Comparison of ENCODE assay signal across 18 cellular contexts in genomic region chr5:107313921-107314320, GRCh38.
DNase-seq lines count a peak whose midpoint lies in the region; ATAC-seq and TF ChIP-seq lines count a peak whose summit lies in the region.
"Had no signal": no experiment of that assay in that cellular context is flagged by ENCODE, and none has a peak within 500 bp of the region (broad histone marks: within the 10 kb centered on the region; RNA-seq: fewer than 3 reads in every experiment).

No MANE protein-coding gene starts in this region.

- peaks cover 4% of the 10 kb centered on the region; the same call in 2 of the 3 replicates for H3K4me1 Mint-ChIP-seq in GM23338
- H3K4me1 Mint-ChIP-seq: CD4-positive, CD25-positive, alpha-beta regulatory T cell had no signal

- H3K4me3 ChIP-seq in GM23338: no peak overlapping the region
- H3K4me3 ChIP-seq in mammary epithelial cell (replicated peaks in 1 of 3; ENCODE audit: insufficient read depth in 1 of 3, low read depth in 2 of 3, low read length in 3 of 3): no peak overlapping the region
- H3K4me3 ChIP-seq in suprapubic skin: no peak overlapping the region
- H3K4me3 ChIP-seq in ascending aorta: no peak overlapping the region
- H3K4me3 ChIP-seq: BLaER1 had no signal

- intact Hi-C loops in left ventricle myocardium superior (cut with micrococcal nuclease) (no loop called here), Right ventricle myocardium inferior (cut with DNase I) (no loop called here), mammary epithelial cell (cut with micrococcal nuclease) (no loop called here), ascending aorta (cut with DNase I) (no loop called here)

- TF ChIP-seq POLR2A in suprapubic skin (IDR thresholded peaks at IDR 0.05): no peak

- no peaks in the 10 kb centered on the region for H3F3A ChIP-seq in GM23338 (replicated peaks; ENCODE audit: low read depth)

- no peaks in the 10 kb centered on the region for H3K9me3 Mint-ChIP-seq in GM23338

- in situ Hi-C loops in mammary epithelial cell (cut with MboI; ENCODE audit: low sequenced_read_pairs in 2 of 2): no loop called here

- H3K27ac ChIP-seq in GM23338 (ENCODE audit: low read depth) (no peak overlapping the region), mammary epithelial cell (ENCODE audit: insufficient read depth, low read depth, low read length) (no peak overlapping the region), suprapubic skin (peak overlapping the region; percentile 72), ascending aorta (no peak overlapping the region)
- H3K27ac ChIP-seq: BLaER1, C4-2B had no signal

- no peaks in the 10 kb centered on the region for H3K36me3 ChIP-seq in GM23338 (ENCODE audit: insufficient read depth)
- H3K36me3 ChIP-seq in mammary epithelial cell (ENCODE audit: insufficient read depth, low read length): no peaks in the 10 kb centered on the region
- H3K36me3 ChIP-seq in suprapubic skin: no peaks in the 10 kb centered on the region
- H3K36me3 ChIP-seq in ascending aorta: no peaks in the 10 kb centered on the region
- H3K36me3 ChIP-seq: BLaER1 had no signal

- peaks cover 3% of the 10 kb centered on the region for H3K27me3 Mint-ChIP-seq in GM23338 (ENCODE audit: insufficient read depth, low read depth, poor library complexity)
- H3K27me3 Mint-ChIP-seq: CD4-positive, CD25-positive, alpha-beta regulatory T cell had no signal

- no peaks in the 10 kb centered on the region for H3K36me3 Mint-ChIP-seq in GM23338 (ENCODE audit: low read depth)
- H3K36me3 Mint-ChIP-seq: CD4-positive, CD25-positive, alpha-beta regulatory T cell; CD8-positive, alpha-beta T cell had no signal

- H3K9ac ChIP-seq in mammary epithelial cell (ENCODE audit: insufficient read depth, low read length): no peak overlapping the region
- H3K9ac ChIP-seq: BLaER1 had no signal

- ATAC-seq in left ventricle myocardium superior (peak; percentile 47), Right ventricle myocardium inferior (no peak), GM23338 (no peak), HG02763 (IDR thresholded peaks at IDR 0.05; ENCODE audit: unreplicated experiment) (no peak)
- ATAC-seq: CD8-positive, alpha-beta T cell; HCT116 had no signal

- CTCF ChIA-PET in mammary epithelial cell (lab: Charles Lee; ENCODE audit: low non-redundant PET): no interaction called here

- no peak for TF ChIP-seq CTCF in GM23338 (conservative IDR thresholded peaks at IDR 0.05; ENCODE audit: low read depth in 2 of 2)
- TF ChIP-seq CTCF in mammary epithelial cell (conservative IDR thresholded peaks at IDR 0.05 in 1 of 2, IDR thresholded peaks at IDR 0.05 in 1 of 2; ENCODE audit: extremely low read depth in 1 of 2, insufficient read depth in 1 of 2, low read depth in 1 of 2, low read length in 2 of 2): no peak
- no peak for TF ChIP-seq CTCF in suprapubic skin (IDR thresholded peaks at IDR 0.05)
- TF ChIP-seq CTCF in ascending aorta (IDR thresholded peaks at IDR 0.05): no peak

- H3K79me2 ChIP-seq in GM23338 (replicated peaks; ENCODE audit: insufficient read depth): no peaks in the 10 kb centered on the region
- no peaks in the 10 kb centered on the region for H3K79me2 ChIP-seq in mammary epithelial cell (ENCODE audit: insufficient read depth, low read length)

- 80% methylated on average over 3 of the region's 3 CpGs for WGBS in mammary epithelial cell (ENCODE audit: low coverage, missing lambda C conversion rate)
- 77% methylated on average over 3 of the region's 3 CpGs for WGBS in suprapubic skin

- no peak overlapping the region for H3K4me3 Mint-ChIP-seq in GM23338
- H3K4me3 Mint-ChIP-seq: CD4-positive, CD25-positive, alpha-beta regulatory T cell; CD8-positive, alpha-beta T cell had no signal

- no peaks in the 10 kb centered on the region for H3K27me3 ChIP-seq in GM23338 (ENCODE audit: insufficient read depth)
- no peaks in the 10 kb centered on the region for H3K27me3 ChIP-seq in mammary epithelial cell (ENCODE audit: insufficient read depth, low read length)
- H3K27me3 ChIP-seq in suprapubic skin: no peaks in the 10 kb centered on the region
- no peaks in the 10 kb centered on the region for H3K27me3 ChIP-seq in ascending aorta
- H3K27me3 ChIP-seq: BLaER1 had no signal

- BruUV-seq in mammary epithelial cell (replicated peaks; lab: Mats Ljungman, UMichigan): no TSS peak

- H3K9me3 ChIP-seq in mammary epithelial cell (replicated peaks; ENCODE audit: insufficient read depth, low read length) (no peaks in the 10 kb centered on the region), suprapubic skin (no peaks in the 10 kb centered on the region), ascending aorta (no peaks in the 10 kb centered on the region)
- H3K9me3 ChIP-seq: BLaER1 had no signal

- no peak for DNase-seq in left ventricle myocardium superior
- DNase-seq in Right ventricle myocardium inferior (ENCODE audit: missing footprints): no peak
- DNase-seq in GM23338 (ENCODE audit: low spot score): no peak
- DNase-seq in mammary epithelial cell: no peak
- DNase-seq in suprapubic skin (ENCODE audit: low spot score in 2 of 2): no peak
- DNase-seq in HuH-7.5 (ENCODE audit: low spot score): no peak
- DNase-seq in ascending aorta (ENCODE audit: low spot score in 2 of 2): no peak
- DNase-seq: CD4-positive, CD25-positive, alpha-beta regulatory T cell; CD8-positive, alpha-beta T cell; DMS 273 treated with DMSO at 0.1 percent for 48 hours; DMS79; EL; GF-D8; H7 had no signal

- H2AFZ ChIP-seq in GM23338 (0 out of 2 replicates have a peak overlapping the region, but pooled peaks have one; percentile 52), mammary epithelial cell (ENCODE audit: low read depth, low read length) (peak overlapping the region; percentile 8)

- no peaks in the 10 kb centered on the region for H4K20me1 ChIP-seq in GM23338 (replicated peaks; ENCODE audit: insufficient read depth)
- no peaks in the 10 kb centered on the region for H4K20me1 ChIP-seq in mammary epithelial cell (ENCODE audit: insufficient read depth, low read length)
- H4K20me1 ChIP-seq: BLaER1 had no signal

- no peak overlapping the region for H3K4me2 ChIP-seq in GM23338
- no peak overlapping the region for H3K4me2 ChIP-seq in mammary epithelial cell (ENCODE audit: insufficient read depth, low read depth, low read length)
- H3K4me2 ChIP-seq: BLaER1 had no signal

- 0 out of 2 replicates have a peak, but pooled peaks cover 3% of the 10 kb centered on the region for H3K9me2 ChIP-seq in GM23338 (ENCODE audit: insufficient read depth)

- no peak for TF ChIP-seq EP300 in suprapubic skin (IDR thresholded peaks at IDR 0.05)

- H3K27ac Mint-ChIP-seq in GM23338: no peak overlapping the region
- H3K27ac Mint-ChIP-seq: CD4-positive, CD25-positive, alpha-beta regulatory T cell; CD8-positive, alpha-beta T cell had no signal

- dilution Hi-C loops in mammary epithelial cell (cut with HindIII; ENCODE audit: low sequenced_read_pairs): no loop called here

- no peaks in the 10 kb centered on the region for H3K4me1 ChIP-seq in GM23338 (ENCODE audit: insufficient read depth)
- no peaks in the 10 kb centered on the region for H3K4me1 ChIP-seq in mammary epithelial cell (ENCODE audit: insufficient read depth, low read length)
- H3K4me1 ChIP-seq in suprapubic skin: peaks cover 3% of the 10 kb centered on the region
- H3K4me1 ChIP-seq in ascending aorta: no peaks in the 10 kb centered on the region
- H3K4me1 ChIP-seq: BLaER1 had no signal

TF ChIP-seq in GM23338, 12 proteins besides CTCF, POLR2A, EP300 and RAD21 (continues in another document):
- TF ChIP-seq CREB1 (CRISPR knock-in tag; IDR thresholded peaks at IDR 0.05; ENCODE audit: low read depth): no peak
- TF ChIP-seq ZNF331 (CRISPR knock-in tag; IDR thresholded peaks at IDR 0.05; ENCODE audit: low read depth): no peak
- TF ChIP-seq EZH2 (IDR thresholded peaks at IDR 0.05; ENCODE audit: low read depth, unreplicated experiment): no peak
- no peak for TF ChIP-seq JUNB (IDR thresholded peaks at IDR 0.05; ENCODE audit: unreplicated experiment)
- no peak for TF ChIP-seq ZNF114 (CRISPR knock-in tag; IDR thresholded peaks at IDR 0.05)
- TF ChIP-seq NANOG (IDR thresholded peaks at IDR 0.05; ENCODE audit: borderline replicate concordance): no peak
- TF ChIP-seq ETS1 (IDR thresholded peaks at IDR 0.05): no peak
